Comparison of ENCODE assay signal across 9 cellular contexts in genomic region chr6:28544211-28544610, GRCh38. TPM values are rescaled to one million over a fixed set of nuclear protein-coding genes. Genes with fewer than 3 reads are reported as not detected.
DNase-seq lines count a peak whose midpoint lies in the region; ATAC-seq, FAIRE-seq and TF ChIP-seq lines count a peak whose summit lies in the region.
"Had no signal": no experiment of that assay in that cellular context is flagged by ENCODE, and none has a peak within 500 bp of the region (broad histone marks: within the 10 kb centered on the region; RNA-seq: fewer than 3 reads in every experiment).

No MANE protein-coding gene starts in this region.

- no peak for TF ChIP-seq POLR2A in suprapubic skin (IDR thresholded peaks at IDR 0.05)

- no peak overlapping the region for H3K27ac ChIP-seq in suprapubic skin

- H3K9me3 ChIP-seq in mononuclear cell (ENCODE audit: low read depth, low read length) (no peaks in the 10 kb centered on the region), suprapubic skin (no peaks in the 10 kb centered on the region)

- FAIRE-seq in bronchial epithelial cell (lab: Jason Lieb, UNC): no peak

- H3K4me3 ChIP-seq in bronchial epithelial cell (ENCODE audit: low read depth, low read length) (peak overlapping the region; percentile 35), mononuclear cell (ENCODE audit: low read length) (peak overlapping the region; percentile 14), suprapubic skin (no peak overlapping the region)

- TF ChIP-seq EP300 in suprapubic skin (IDR thresholded peaks at IDR 0.05): no peak

- H3K36me3 ChIP-seq in bronchial epithelial cell (ENCODE audit: control insufficient read depth, insufficient read depth, low read length) (no peaks in the 10 kb centered on the region), suprapubic skin (no peaks in the 10 kb centered on the region)

- 6% methylated on average over 8 of the region's 8 CpGs for WGBS in suprapubic skin

- H3K27me3 ChIP-seq in bronchial epithelial cell (ENCODE audit: control insufficient read depth, insufficient read depth, low read length) (no peaks in the 10 kb centered on the region), mononuclear cell (ENCODE audit: insufficient read depth, low read length) (peaks cover 67% of the 10 kb centered on the region), suprapubic skin (peaks cover 17% of the 10 kb centered on the region)

- ATAC-seq in HG02870 (IDR thresholded peaks at IDR 0.05; ENCODE audit: unreplicated experiment) (no peak), GM18861 (IDR thresholded peaks at IDR 0.05; ENCODE audit: unreplicated experiment) (no peak)

- H3K4me1 ChIP-seq in mononuclear cell (ENCODE audit: insufficient read depth, low read length): peaks cover 16% of the 10 kb centered on the region
- no peaks in the 10 kb centered on the region for H3K4me1 ChIP-seq in suprapubic skin

- TF ChIP-seq CTCF in bronchial epithelial cell (IDR thresholded peaks at IDR 0.05; ENCODE audit: insufficient read depth, low read length, severe bottlenecking) (no peak), suprapubic skin (IDR thresholded peaks at IDR 0.05) (no peak)

- DNase-seq in ELF-1 (ENCODE audit: low read depth, low spot score) (peak; percentile 35), Kasumi-1 (lab: John Stamatoyannopoulos, UW) (peak; percentile 45 to 50), bronchial epithelial cell (ENCODE audit: low read depth) (no peak), DMS 273 treated with DMSO at 0.1 percent for 48 hours (lab: John Stamatoyannopoulos, UW) (no peak), suprapubic skin (ENCODE audit: low spot score in 2 of 2) (no peak)
- DNase-seq: NCI-H226 had no signal

RNA-seq across cellular contexts. Expression of gene GPX5, which starts 18.5 kb away (rescaled TPM):
- total RNA-seq in bronchial epithelial cell (not detected in 2 replicates), mononuclear cell (not detected), suprapubic skin (not detected)

RNA-seq across cellular contexts. Expression of gene GPX6, which starts 28.6 kb away (rescaled TPM):
- total RNA-seq in bronchial epithelial cell (not detected in 2 replicates), mononuclear cell (not detected), suprapubic skin (not detected)

Comparison
In these comparisons a context has a peak if more than half of its experiments do, and no peak if none do; other contexts are left out.
1. DNase-seq: peak in ELF-1 (single experiment) and Kasumi-1 (2 of 2); none in bronchial epithelial cell (single experiment), DMS 273 treated with DMSO at 0.1 percent for 48 hours (single experiment) and suprapubic skin (0 of 2).